8 cellular contexts compared by ENCODE assay signal in the genomic region with DNA sequence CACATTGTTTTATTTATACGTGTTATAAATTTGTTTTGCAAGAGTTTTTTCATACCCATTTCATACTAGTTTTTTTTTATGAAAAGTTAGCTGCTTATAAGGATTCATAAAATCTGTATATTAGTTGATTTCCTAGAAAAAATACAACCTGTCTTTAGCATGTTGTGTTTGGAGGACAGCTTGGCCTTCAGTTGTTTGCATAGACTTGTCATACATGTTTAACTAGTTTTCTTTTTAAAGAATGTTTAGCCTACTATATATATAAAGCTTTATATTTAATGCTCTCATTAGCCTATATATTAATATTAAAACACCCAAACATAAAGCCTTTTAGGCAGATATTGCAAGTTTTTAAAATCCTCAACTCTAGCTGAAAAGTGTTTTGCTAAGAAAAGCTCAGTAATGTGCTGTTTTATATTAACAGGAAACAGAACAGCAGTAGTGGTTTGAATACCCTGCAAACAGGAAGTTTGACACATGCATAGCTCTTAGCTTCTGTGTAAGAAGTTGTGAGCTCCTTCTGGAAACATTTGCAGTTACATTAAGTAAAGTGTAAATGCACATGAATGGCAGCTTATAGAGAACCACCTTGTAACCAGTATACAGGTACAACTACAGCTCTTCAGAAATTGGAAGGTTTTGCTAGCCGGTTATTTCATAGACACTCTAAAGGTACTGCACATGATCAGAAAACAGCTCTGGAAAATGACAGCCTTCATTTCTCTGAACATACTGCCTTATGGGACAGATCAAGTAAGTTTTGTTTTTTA. TPM values are rescaled to one million over a fixed set of nuclear protein-coding genes. Genes with fewer than 3 reads are reported as not detected.
DNase-seq lines count a peak whose midpoint lies in the region; ATAC-seq and TF ChIP-seq lines count a peak whose summit lies in the region.

A gene (plus strand): TSS at position 476 of the 770 bp plus-strand sequence. CDS start 91 bp downstream, at position 567.

- no peak within 1 kb of the TSS for H3K9ac ChIP-seq in rectal smooth muscle tissue (ENCODE audit: low read length)

- peak within 1 kb of the TSS; percentile 81 for H3K4me3 ChIP-seq in DOHH2 (ENCODE audit: low read length)
- peak within 1 kb of the TSS; percentile 39 for H3K4me3 ChIP-seq in WI38 (ENCODE audit: low read depth, low read length)
- H3K4me3 ChIP-seq in gastroesophageal sphincter: peak within 1 kb of the TSS; percentile 13 to 16
- peak within 1 kb of the TSS; percentile 59 for H3K4me3 ChIP-seq in rectal smooth muscle tissue (ENCODE audit: low read length)

- peaks cover 28% of the 10 kb centered on the region for H3F3A ChIP-seq in DOHH2 (ENCODE audit: control insufficient read depth, insufficient read depth)

- no peak for TF ChIP-seq EP300 in gastroesophageal sphincter (IDR thresholded peaks at IDR 0.05)

- peak within 1 kb of the TSS; percentile 97 for H3K27ac ChIP-seq in DOHH2 (ENCODE audit: low read depth, low read length)
- no peak within 1 kb of the TSS for H3K27ac ChIP-seq in gastroesophageal sphincter
- no peak within 1 kb of the TSS for H3K27ac ChIP-seq in rectal smooth muscle tissue (ENCODE audit: low read depth, low read length)

- DNase-seq in nucleus accumbens (lab: John Stamatoyannopoulos, UW) (no peak), NCI-H2171 treated with DMSO at 0.1 percent for 48 hours (lab: John Stamatoyannopoulos, UW) (no peak)

- H3K36me3 ChIP-seq in DOHH2 (ENCODE audit: control insufficient read depth, low read length) (peaks cover 18% of the 10 kb centered on the region), gastroesophageal sphincter (no peaks in the 10 kb centered on the region), rectal smooth muscle tissue (ENCODE audit: control insufficient read depth, insufficient read depth, low read length) (no peaks in the 10 kb centered on the region)

- no peaks in the 10 kb centered on the region for H4K20me1 ChIP-seq in DOHH2 (ENCODE audit: control insufficient read depth, insufficient read depth, low read depth, low read length)

- H3K79me2 ChIP-seq in DOHH2 (ENCODE audit: control insufficient read depth, low read length): peaks cover 45% of the 10 kb centered on the region

- peak within 1 kb of the TSS; percentile 76 for H3K4me2 ChIP-seq in DOHH2 (ENCODE audit: low read length)

- H3K27me3 ChIP-seq in DOHH2 (ENCODE audit: control insufficient read depth, low read length) (no peaks in the 10 kb centered on the region), gastroesophageal sphincter (no peaks in the 10 kb centered on the region), rectal smooth muscle tissue (ENCODE audit: control insufficient read depth, insufficient read depth, low read length) (no peaks in the 10 kb centered on the region)

- ATAC-seq in GM21360 (IDR thresholded peaks at IDR 0.05; ENCODE audit: unreplicated experiment): peak; percentile 77
- ATAC-seq in HG03571 (IDR thresholded peaks at IDR 0.05; ENCODE audit: unreplicated experiment): peak; percentile 90
- ATAC-seq in gastroesophageal sphincter: no peak

- no peak for TF ChIP-seq POLR2A in gastroesophageal sphincter (IDR thresholded peaks at IDR 0.05)

- H3K9me2 ChIP-seq in DOHH2 (replicated peaks; ENCODE audit: control insufficient read depth, low read length): no peaks in the 10 kb centered on the region

- H3K9me3 ChIP-seq in DOHH2 (ENCODE audit: control insufficient read depth, insufficient read depth, low read length) (no peaks in the 10 kb centered on the region), gastroesophageal sphincter (peaks cover 0 to 3% (median 0%) of the 10 kb centered on the region in 3 donors)

- 71 to 86% methylated on average over 2 of the region's 2 CpGs for WGBS in gastroesophageal sphincter (ENCODE audit: low coverage in 1 of 2), 2 donors

- H3K4me1 ChIP-seq in DOHH2 (ENCODE audit: control insufficient read depth, low read length) (peaks cover 58% of the 10 kb centered on the region), gastroesophageal sphincter (no peaks in the 10 kb centered on the region), rectal smooth muscle tissue (ENCODE audit: control insufficient read depth, insufficient read depth, low read length) (no peaks in the 10 kb centered on the region)

- TF ChIP-seq CTCF in DOHH2 (IDR thresholded peaks at IDR 0.05; ENCODE audit: low read depth, low read length, poor library complexity, severe bottlenecking) (no peak), WI38 (IDR thresholded peaks at IDR 0.05; ENCODE audit: low read depth, low read length) (no peak), gastroesophageal sphincter (IDR thresholded peaks at IDR 0.05) (no peak)

RNA-seq across cellular contexts. Expression of the gene that starts here (rescaled TPM):
- 10 to 100 TPM; 37.4 to 57.7 (median 50.9) TPM for total RNA-seq in gastroesophageal sphincter

Comparison
In these comparisons a context has a peak if more than half of its experiments do, and no peak if none do; other contexts are left out.
1. H3K4me3 ChIP-seq: peak in every context shown above with its lines; median percentile 81 in DOHH2; 59 in rectal smooth muscle tissue; 39 in WI38; 14 in gastroesophageal sphincter.